15 cellular contexts compared by ENCODE assay signal in the genomic region with DNA sequence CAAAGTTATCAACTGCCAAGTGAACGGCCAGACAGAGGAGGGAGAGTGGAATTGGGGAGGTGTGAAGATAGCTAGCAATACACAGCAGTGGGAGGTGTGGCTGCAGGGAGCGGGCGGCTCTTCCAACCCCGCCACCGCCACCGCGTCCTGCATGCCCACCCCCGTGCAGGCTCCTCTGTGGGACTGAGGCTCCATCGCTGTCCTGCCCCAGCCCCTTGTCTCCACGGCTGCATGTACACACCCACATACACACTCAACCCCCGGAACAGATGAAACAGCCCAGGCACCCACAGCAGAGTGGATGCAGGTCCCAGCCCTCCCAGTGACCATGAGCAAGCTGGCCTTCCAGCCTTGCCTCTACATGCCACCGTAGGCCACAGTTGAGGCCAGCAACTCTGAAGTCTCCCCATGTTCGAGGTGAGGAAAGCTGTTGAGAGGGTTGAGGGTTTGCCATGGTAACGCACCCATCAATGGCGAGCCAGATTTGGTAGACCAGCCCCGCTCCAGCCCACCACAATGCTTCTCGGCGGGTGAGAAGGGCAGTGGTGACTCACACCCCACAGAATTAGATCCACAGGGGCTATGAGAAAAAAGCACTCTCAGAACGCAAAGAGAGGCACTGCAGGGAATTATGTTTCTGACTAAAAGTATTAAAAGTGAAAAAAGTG. TPM values are rescaled to one million over a fixed set of nuclear protein-coding genes. Genes with fewer than 3 reads are reported as not detected.
DNase-seq lines count a peak whose midpoint lies in the region; ATAC-seq, FAIRE-seq and TF ChIP-seq lines count a peak whose summit lies in the region.
"Had no signal": no experiment of that assay in that cellular context is flagged by ENCODE, and none has a peak within 500 bp of the region (broad histone marks: within the 10 kb centered on the region; RNA-seq: fewer than 3 reads in every experiment).

No MANE protein-coding gene starts in this region.

- 87 to 88% methylated on average over 12 to 19 of the region's 19 CpGs for WGBS in endodermal cell (ENCODE audit: insufficient coverage in 1 of 2, insufficient read length in 1 of 2), 2 experiments

- H3K4me1 ChIP-seq in HEK293 (ENCODE audit: control insufficient read depth, insufficient read depth, low read length), result no peaks in the 10 kb centered on the region; the same call in 1 of the 2 replicates
- H3K4me1 ChIP-seq in endodermal cell (ENCODE audit: control insufficient read depth, insufficient read depth, low read length), result peaks cover 3% of the 10 kb centered on the region

- no peak for TF ChIP-seq POLR2A in GM12892 (IDR thresholded peaks at IDR 0.05; ENCODE audit: low read depth, low read length)

- POLR2A ChIA-PET in HEK293 (lab: Yijun Ruan, JAX), result no interaction called here
- POLR2A ChIA-PET in WTC11 (lab: Charles Lee), result no interaction called here

- no peak for FAIRE-seq in GM12892 (lab: Jason Lieb, UNC)
- FAIRE-seq: colon, islet of Langerhans had no signal

- CTCF ChIA-PET in HEK293 (lab: Yijun Ruan, JAX), result interaction anchor here (1.1 kb wide), 1 partner anchor 126 kb away, joined by 6 read pairs; no protein-coding TSS in a partner anchor
- CTCF ChIA-PET in WTC11 (lab: Charles Lee), result no interaction called here

- H3K36me3 Mint-ChIP-seq in WTC11 (no peaks in the 10 kb centered on the region), endodermal cell (ENCODE audit: low read depth) (peaks cover 2% of the 10 kb centered on the region)

- no peak for ATAC-seq in WTC11
- ATAC-seq in GM19455 (IDR thresholded peaks at IDR 0.05; ENCODE audit: unreplicated experiment), result no peak

- H3K4me1 Mint-ChIP-seq in WTC11, result peaks cover 14% of the 10 kb centered on the region
- peaks cover 31% of the 10 kb centered on the region for H3K4me1 Mint-ChIP-seq in endodermal cell

- TF ChIP-seq CTCF in HEK293 (tag by site-specific recombination; IDR thresholded peaks at IDR 0.05) (no peak), WTC11 (IDR thresholded peaks at IDR 0.05) (no peak), endodermal cell (conservative IDR thresholded peaks at IDR 0.05) (no peak)

- no peaks in the 10 kb centered on the region for H3K36me3 ChIP-seq in HEK293 (ENCODE audit: control insufficient read depth in 2 of 2, insufficient read depth in 1 of 2, low read length in 2 of 2)
- no peaks in the 10 kb centered on the region for H3K36me3 ChIP-seq in endodermal cell (ENCODE audit: control insufficient read depth, insufficient read depth, low read length)
- H3K36me3 ChIP-seq: spleen had no signal

- peak overlapping the region; percentile 57; the same call in 1 of the 2 replicates for H3K27ac Mint-ChIP-seq in WTC11
- peak overlapping the region; percentile 44 for H3K27ac Mint-ChIP-seq in endodermal cell
- H3K27ac Mint-ChIP-seq: activated B cell treated with CpG ODN at 0.5 μM for 24 hours, nephron progenitor cell had no signal

- DNase-seq in WTC11 (ENCODE audit: low spot score) (no peak), endodermal cell (peak; percentile 57), GM12892 (ENCODE audit: insufficient read length) (no peak), DMS114 treated with DMSO at 0.1 percent for 48 hours (lab: John Stamatoyannopoulos, UW; ENCODE audit: unreplicated experiment) (no peak), retina (no peak)
- DNase-seq in stimulated activated CD8-positive, alpha-beta memory T cell treated with anti-CD3 and anti-CD28 coated beads, Interleukin-4, amount 100 ng/mL, for 24 hours (ENCODE audit: low read depth), result peak; percentile 23
- DNase-seq: activated B cell treated with CpG ODN at 0.5 μM for 24 hours, NCI-H1417 treated with DMSO at 0.1 percent for 48 hours, NCI-H524 treated with DMSO at 0.1 percent for 48 hours, nephron progenitor cell, spleen had no signal

- no peaks in the 10 kb centered on the region for H3K27me3 ChIP-seq in endodermal cell (ENCODE audit: control insufficient read depth, insufficient read depth, low read length, poor library complexity, severe bottlenecking)
- H3K27me3 ChIP-seq: spleen had no signal

- no peak overlapping the region for H3K4me3 ChIP-seq in HEK293 (ENCODE audit: low read depth, low read length)
- no peak overlapping the region for H3K4me3 ChIP-seq in endodermal cell (ENCODE audit: low read length)
- H3K4me3 ChIP-seq: spleen had no signal

- no peaks in the 10 kb centered on the region for H3K9me3 ChIP-seq in HEK293 (ENCODE audit: control insufficient read depth, insufficient read depth, low read depth, low read length)
- H3K9me3 ChIP-seq in endodermal cell (ENCODE audit: control insufficient read depth, low read length), result no peaks in the 10 kb centered on the region
- H3K9me3 ChIP-seq: spleen had no signal

- H3K27me3 Mint-ChIP-seq in WTC11 (ENCODE audit: low read depth) (no peaks in the 10 kb centered on the region), endodermal cell (ENCODE audit: insufficient read depth) (no peaks in the 10 kb centered on the region)
- H3K27me3 Mint-ChIP-seq: activated B cell treated with CpG ODN at 0.5 μM for 24 hours had no signal

- no peak overlapping the region for H3K9ac ChIP-seq in endodermal cell (ENCODE audit: extremely low read depth, low read length, poor library complexity, severe bottlenecking)

- H3K4me3 Mint-ChIP-seq in WTC11, result no peak overlapping the region
- H3K4me3 Mint-ChIP-seq in endodermal cell, result no peak overlapping the region
- H3K4me3 Mint-ChIP-seq: activated B cell treated with CpG ODN at 0.5 μM for 24 hours, nephron progenitor cell had no signal

- H3K9me3 Mint-ChIP-seq in WTC11 (no peaks in the 10 kb centered on the region), endodermal cell (no peaks in the 10 kb centered on the region)
- H3K9me3 Mint-ChIP-seq: activated B cell treated with CpG ODN at 0.5 μM for 24 hours, nephron progenitor cell had no signal

- H3K27ac ChIP-seq in HEK293 (ENCODE audit: extremely low read depth, low read depth, low read length), result no peak overlapping the region
- peak overlapping the region; percentile 22 for H3K27ac ChIP-seq in endodermal cell (ENCODE audit: low read depth, low read length)
- H3K27ac ChIP-seq: spleen had no signal

TF ChIP-seq in HEK293, 187 proteins besides CTCF, POLR2A, EP300 and RAD21 (continues in another document):
- TF ChIP-seq KLF1 (tag by site-specific recombination; IDR thresholded peaks at IDR 0.05), result 0 out of 2 replicates have a peak, but pooled peaks have one; percentile 27
- TF ChIP-seq KLF16 (tag by site-specific recombination; IDR thresholded peaks at IDR 0.05), result no peak
- peak; percentile 97 for TF ChIP-seq EGR2 (tag by site-specific recombination; IDR thresholded peaks at IDR 0.05; ENCODE audit: low read depth)
- TF ChIP-seq ZNF404 (tag by site-specific recombination; IDR thresholded peaks at IDR 0.05), result no peak
- TF ChIP-seq ZNF157 (tag by site-specific recombination; IDR thresholded peaks at IDR 0.05), result no peak
- TF ChIP-seq ZFHX2 (tag by site-specific recombination; conservative IDR thresholded peaks at IDR 0.05), result peak; percentile 98
- TF ChIP-seq ZNF501 (tag by site-specific recombination; IDR thresholded peaks at IDR 0.05), result no peak
- no peak for TF ChIP-seq ZNF529 (tag by site-specific recombination; IDR thresholded peaks at IDR 0.05; ENCODE audit: insufficient replicate concordance)
- TF ChIP-seq ZNF114 (tag by site-specific recombination; IDR thresholded peaks at IDR 0.05), result no peak

TF ChIP-seq in WTC11, 78 proteins besides CTCF, POLR2A, EP300 and RAD21 (continues in another document):
- TF ChIP-seq, protein P1, sequence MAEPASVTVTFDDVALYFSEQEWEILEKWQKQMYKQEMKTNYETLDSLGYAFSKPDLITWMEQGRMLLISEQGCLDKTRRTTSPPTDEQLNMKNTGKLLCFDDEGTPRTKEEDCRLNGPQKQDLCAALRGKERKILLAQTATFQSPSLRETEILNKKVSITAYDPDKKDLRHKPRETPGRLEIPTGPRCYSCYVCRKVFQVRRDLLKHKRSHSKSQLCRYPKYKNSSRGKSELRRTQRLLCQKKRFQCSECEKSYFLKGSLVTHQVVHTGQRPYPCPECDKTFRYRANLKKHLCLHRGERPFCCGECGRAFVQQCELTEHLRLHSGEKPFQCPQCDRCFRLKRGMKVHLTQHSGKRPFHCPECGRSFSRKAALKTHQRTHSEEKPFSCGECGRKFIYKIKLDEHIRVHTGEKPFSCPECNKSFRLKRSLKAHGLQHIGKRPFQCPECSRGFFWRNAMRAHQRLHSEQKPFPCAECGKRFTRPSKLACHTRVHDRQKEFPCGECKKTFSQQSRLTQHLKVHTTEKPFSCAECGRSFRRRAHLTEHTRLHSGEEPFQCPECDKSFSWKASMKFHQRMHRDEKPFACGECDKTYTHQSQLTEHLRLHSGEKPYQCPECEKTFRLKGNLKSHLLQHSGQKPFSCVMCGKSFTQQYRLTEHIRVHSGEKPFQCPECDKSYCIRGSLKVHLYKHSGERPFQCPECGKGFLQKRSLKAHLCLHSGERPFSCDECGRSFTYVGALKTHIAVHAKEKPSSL (CRISPR knock-in tag; conservative IDR thresholded peaks at IDR 0.05), result no peak
- TF ChIP-seq SMAD4 (CRISPR knock-in tag; IDR thresholded peaks at IDR 0.05), result no peak
- TF ChIP-seq, protein P2, sequence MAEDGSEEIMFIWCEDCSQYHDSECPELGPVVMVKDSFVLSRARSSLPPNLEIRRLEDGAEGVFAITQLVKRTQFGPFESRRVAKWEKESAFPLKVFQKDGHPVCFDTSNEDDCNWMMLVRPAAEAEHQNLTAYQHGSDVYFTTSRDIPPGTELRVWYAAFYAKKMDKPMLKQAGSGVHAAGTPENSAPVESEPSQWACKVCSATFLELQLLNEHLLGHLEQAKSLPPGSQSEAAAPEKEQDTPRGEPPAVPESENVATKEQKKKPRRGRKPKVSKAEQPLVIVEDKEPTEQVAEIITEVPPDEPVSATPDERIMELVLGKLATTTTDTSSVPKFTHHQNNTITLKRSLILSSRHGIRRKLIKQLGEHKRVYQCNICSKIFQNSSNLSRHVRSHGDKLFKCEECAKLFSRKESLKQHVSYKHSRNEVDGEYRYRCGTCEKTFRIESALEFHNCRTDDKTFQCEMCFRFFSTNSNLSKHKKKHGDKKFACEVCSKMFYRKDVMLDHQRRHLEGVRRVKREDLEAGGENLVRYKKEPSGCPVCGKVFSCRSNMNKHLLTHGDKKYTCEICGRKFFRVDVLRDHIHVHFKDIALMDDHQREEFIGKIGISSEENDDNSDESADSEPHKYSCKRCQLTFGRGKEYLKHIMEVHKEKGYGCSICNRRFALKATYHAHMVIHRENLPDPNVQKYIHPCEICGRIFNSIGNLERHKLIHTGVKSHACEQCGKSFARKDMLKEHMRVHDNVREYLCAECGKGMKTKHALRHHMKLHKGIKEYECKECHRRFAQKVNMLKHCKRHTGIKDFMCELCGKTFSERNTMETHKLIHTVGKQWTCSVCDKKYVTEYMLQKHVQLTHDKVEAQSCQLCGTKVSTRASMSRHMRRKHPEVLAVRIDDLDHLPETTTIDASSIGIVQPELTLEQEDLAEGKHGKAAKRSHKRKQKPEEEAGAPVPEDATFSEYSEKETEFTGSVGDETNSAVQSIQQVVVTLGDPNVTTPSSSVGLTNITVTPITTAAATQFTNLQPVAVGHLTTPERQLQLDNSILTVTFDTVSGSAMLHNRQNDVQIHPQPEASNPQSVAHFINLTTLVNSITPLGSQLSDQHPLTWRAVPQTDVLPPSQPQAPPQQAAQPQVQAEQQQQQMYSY (CRISPR knock-in tag; IDR thresholded peaks at IDR 0.05), result no peak

RNA-seq across cellular contexts. Expression of a gene that starts 39.3 kb away (rescaled TPM):
- 4.8 to 8.2 TPM (median 7.4 TPM) in 3 replicates for total RNA-seq in WTC11 (2021)
- 10 to 100 TPM in 1 of 2 donors, 1 to 10 TPM in 1; 3.2 to 13.4 TPM for total RNA-seq in endodermal cell
- polyA plus RNA-seq in endodermal cell (2013, experiment 1 of 2), result 3.0 TPM
- 2.6 TPM for polyA plus RNA-seq in endodermal cell (2013, experiment 2 of 2)
- 0.53 TPM for polyA plus RNA-seq in GM12892 (2012; ENCODE audit: missing spikeins)

Comparison
In these comparisons a context has a peak if more than half of its experiments do, and no peak if none do; other contexts are left out.
1. DNase-seq: peak in endodermal cell (single experiment) and stimulated activated CD8-positive, alpha-beta memory T cell treated with anti-CD3 and anti-CD28 coated beads, Interleukin-4, amount 100 ng/mL, for 24 hours (single experiment); none in WTC11 (single experiment), GM12892 (single experiment), DMS114 treated with DMSO at 0.1 percent for 48 hours (single experiment) and retina (single experiment).